21 cellular contexts compared by ENCODE assay signal in the genomic region with DNA sequence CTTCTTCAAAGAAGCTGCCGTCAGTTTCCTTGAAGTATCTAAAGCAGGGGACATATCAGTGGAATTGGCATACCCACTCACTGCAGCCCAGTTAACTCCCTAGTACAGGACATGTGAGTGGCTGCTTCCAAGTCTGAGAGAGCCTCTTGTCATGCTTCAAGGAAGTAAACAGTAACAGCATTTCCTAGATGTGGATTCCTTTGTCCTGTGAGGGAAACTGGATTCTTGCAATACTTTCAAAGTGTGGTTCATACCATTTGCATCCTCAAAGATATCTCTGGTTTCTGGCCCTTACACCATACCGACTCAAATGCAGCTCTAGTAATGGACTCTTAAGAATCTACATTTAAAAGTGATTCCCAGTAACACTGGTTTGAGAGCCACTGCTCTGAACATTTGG.
DNase-seq lines count a peak whose midpoint lies in the region; ATAC-seq, FAIRE-seq and TF ChIP-seq lines count a peak whose summit lies in the region.
"Had no signal": no experiment of that assay in that cellular context is flagged by ENCODE, and none has a peak within 500 bp of the region (broad histone marks: within the 10 kb centered on the region; RNA-seq: fewer than 3 reads in every experiment).

No MANE protein-coding gene starts in this region.

- no peak for TF ChIP-seq EP300 in tibial nerve (IDR thresholded peaks at IDR 0.05)

- H3K4me1 ChIP-seq in astrocyte (ENCODE audit: insufficient read depth, low read length) (no peaks in the 10 kb centered on the region), mesodermal cell (ENCODE audit: control insufficient read depth, insufficient read depth, low read length, poor library complexity, severe bottlenecking) (peaks cover 5% of the 10 kb centered on the region), tibial nerve (no peaks in the 10 kb centered on the region)
- H3K4me1 ChIP-seq: Peyer's patch had no signal

- FAIRE-seq in astrocyte (lab: Jason Lieb, UNC): no peak
- FAIRE-seq: H54 had no signal

- H3K27ac Mint-ChIP-seq in astrocyte (ENCODE audit: unreplicated experiment): peak overlapping the region; percentile 34
- H3K27ac Mint-ChIP-seq: B cell; CD4-positive, alpha-beta T cell had no signal

- H3K36me3 Mint-ChIP-seq in astrocyte (ENCODE audit: low read depth, unreplicated experiment): peaks cover 29% of the 10 kb centered on the region

- H3K4me3 Mint-ChIP-seq in astrocyte (ENCODE audit: unreplicated experiment): no peak overlapping the region
- H3K4me3 Mint-ChIP-seq: B cell; CD4-positive, alpha-beta T cell had no signal

- no peak for TF ChIP-seq CTCF in astrocyte (IDR thresholded peaks at IDR 0.05; ENCODE audit: insufficient read depth, low read depth, low read length)
- no peak for TF ChIP-seq CTCF in fibroblast of the aortic adventitia (IDR thresholded peaks at IDR 0.05; ENCODE audit: insufficient read depth, low read length)
- no peak for TF ChIP-seq CTCF in tibial nerve (IDR thresholded peaks at IDR 0.05)

- DNase-seq in AG08396 (ENCODE audit: low spot score) (peak; percentile 34), astrocyte (ENCODE audit: low read depth) (peak; percentile 26), fibroblast of the aortic adventitia (ENCODE audit: low read depth) (peak; percentile 4), tibial nerve (ENCODE audit: low spot score in 2 of 2) (no peak), NCI-H2081 (lab: John Stamatoyannopoulos, UW) (no peak), ecto neural progenitor cell (ENCODE audit: low spot score) (no peak)
- DNase-seq: CD4-positive, alpha-beta T cell; DND-41; GF-D8; MM.1S; NCI-H1105 treated with DMSO at 0.1 percent for 48 hours; NCI-H187; NCI-H2171; NCI-H510A; NCI-H82; Peyer's patch; Right ventricle myocardium superior had no signal

- H3K9ac ChIP-seq in astrocyte (ENCODE audit: low read length): no peak overlapping the region

- H4K20me1 ChIP-seq in astrocyte (ENCODE audit: insufficient read depth, low read length): no peaks in the 10 kb centered on the region

- peaks cover 2% of the 10 kb centered on the region for H3K9me3 Mint-ChIP-seq in astrocyte (ENCODE audit: unreplicated experiment)

- H2AFZ ChIP-seq in astrocyte (ENCODE audit: low read depth, low read length): no peak overlapping the region

- H3K4me2 ChIP-seq in astrocyte (ENCODE audit: low read length): no peak overlapping the region

- H3K27me3 ChIP-seq in astrocyte (ENCODE audit: insufficient read depth, low read length) (no peaks in the 10 kb centered on the region), tibial nerve (no peaks in the 10 kb centered on the region)
- H3K27me3 ChIP-seq: Peyer's patch had no signal

- no peaks in the 10 kb centered on the region for H3K79me2 ChIP-seq in astrocyte (ENCODE audit: insufficient read depth, low read length)

- H3K27me3 Mint-ChIP-seq in astrocyte (ENCODE audit: low read depth, unreplicated experiment): no peaks in the 10 kb centered on the region
- H3K27me3 Mint-ChIP-seq: B cell; CD4-positive, alpha-beta T cell had no signal

- H3K36me3 ChIP-seq in astrocyte (ENCODE audit: insufficient read depth, low read length): peaks cover 3% of the 10 kb centered on the region
- H3K36me3 ChIP-seq in mesodermal cell (ENCODE audit: control insufficient read depth, insufficient read depth, low read length): peaks cover 75% of the 10 kb centered on the region
- H3K36me3 ChIP-seq in tibial nerve: peaks cover 0 to 53% (median 0%) of the 10 kb centered on the region in 3 donors

- no peak overlapping the region for H3K27ac ChIP-seq in astrocyte (ENCODE audit: low read depth, low read length)
- H3K27ac ChIP-seq in mesodermal cell (ENCODE audit: low read depth, low read length, severe bottlenecking): peak overlapping the region; percentile 0
- H3K27ac ChIP-seq in tibial nerve: no peak overlapping the region
- H3K27ac ChIP-seq: Peyer's patch had no signal

- H3K4me1 Mint-ChIP-seq in astrocyte (ENCODE audit: low read depth, unreplicated experiment): peaks cover 9% of the 10 kb centered on the region
- H3K4me1 Mint-ChIP-seq: B cell had no signal

- no peak overlapping the region for H3K4me3 ChIP-seq in astrocyte (ENCODE audit: insufficient read depth, low read depth, low read length)
- no peak overlapping the region for H3K4me3 ChIP-seq in fibroblast of the aortic adventitia (ENCODE audit: low read depth, low read length)
- H3K4me3 ChIP-seq in mesodermal cell (ENCODE audit: extremely low read depth, insufficient read depth, low read length, poor library complexity, severe bottlenecking): no peak overlapping the region
- H3K4me3 ChIP-seq in tibial nerve: no peak overlapping the region
- H3K4me3 ChIP-seq: Peyer's patch had no signal

- TF ChIP-seq POLR2A in tibial nerve (IDR thresholded peaks at IDR 0.05): no peak

- WGBS in mesodermal cell (ENCODE audit: insufficient coverage in 2 of 2), 2 experiments: 100% methylated on average over 1 of the region's 2 CpGs; no CpG with 5 or more reads in 1 of the 2 experiments
- WGBS in tibial nerve, 2 donors: 94 to 100% methylated on average over 2 of the region's 2 CpGs

- H3K9me3 ChIP-seq in astrocyte (ENCODE audit: insufficient read depth, low read depth, low read length): no peaks in the 10 kb centered on the region
- no peaks in the 10 kb centered on the region for H3K9me3 ChIP-seq in mesodermal cell (ENCODE audit: control insufficient read depth, low read length)
- peaks cover 0 to 19% (median 0%) of the 10 kb centered on the region in 4 donors for H3K9me3 ChIP-seq in tibial nerve
- H3K9me3 ChIP-seq: Peyer's patch had no signal

- ATAC-seq in GM19351 (IDR thresholded peaks at IDR 0.05; ENCODE audit: unreplicated experiment): no peak

Comparison
In these comparisons a context has a peak if more than half of its experiments do, and no peak if none do; other contexts are left out.
1. DNase-seq: peak in AG08396 (single experiment), astrocyte (single experiment) and fibroblast of the aortic adventitia (single experiment); none in tibial nerve (0 of 2), NCI-H2081 (0 of 2) and ecto neural progenitor cell (single experiment).